ENCODE assay signal across 8 cellular contexts in the genomic region with DNA sequence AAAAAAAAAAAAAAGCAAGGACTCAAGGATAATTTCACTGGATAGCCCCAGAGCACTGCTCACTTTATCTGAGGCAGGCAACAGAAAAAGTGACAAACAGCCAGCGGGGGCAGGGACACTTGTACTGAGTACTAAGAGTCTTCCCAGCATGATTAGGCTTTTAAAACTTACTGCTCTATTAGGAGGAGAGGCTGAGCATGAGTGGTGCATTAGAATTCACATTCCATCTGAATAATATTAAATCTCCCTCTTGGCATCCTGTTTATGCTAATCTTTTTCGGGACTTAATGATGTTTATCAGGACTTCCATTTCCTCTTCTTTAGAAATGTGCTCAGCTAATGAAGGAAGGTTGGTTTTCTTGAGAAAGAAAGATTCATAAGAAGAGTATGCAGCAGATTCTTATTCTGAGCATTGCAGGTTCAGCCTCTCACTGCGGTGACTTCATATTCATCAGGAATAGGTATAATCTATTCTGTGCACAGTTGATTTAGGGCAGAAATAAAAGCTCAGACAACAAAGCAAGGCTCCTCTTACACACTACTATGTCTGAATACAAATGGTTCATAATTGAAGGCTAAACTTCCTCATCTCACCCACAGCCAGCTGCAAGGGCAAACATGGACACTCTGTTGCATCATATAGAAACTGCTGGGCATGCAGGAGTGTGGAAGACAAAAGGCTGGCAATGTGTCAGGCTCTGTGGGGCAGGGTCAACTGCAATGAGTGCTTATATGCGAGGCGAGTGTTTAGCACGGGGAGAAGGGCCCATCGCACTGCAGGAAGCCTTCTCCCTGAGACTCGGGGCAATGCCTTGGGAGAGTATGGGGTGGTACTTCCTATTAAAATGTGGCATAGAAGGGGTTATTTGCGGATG.
A peak's percentile ranks its signal among the peaks of the same experiment; 100 is the strongest.
DNase-seq lines count a peak whose midpoint lies in the region; ATAC-seq, FAIRE-seq and TF ChIP-seq lines count a peak whose summit lies in the region.

No MANE protein-coding gene starts in this region.

- no peak overlapping the region for H2BK120ac ChIP-seq in H1 (replicated peaks; ENCODE audit: low read depth, low read length)

- H2BK12ac ChIP-seq in H1 (ENCODE audit: low read depth, low read length) = no peak overlapping the region

- DNase-seq in COR-L47 (lab: John Stamatoyannopoulos, UW) (peak; percentile 28), NCI-H2196 (lab: John Stamatoyannopoulos, UW; ENCODE audit: unreplicated experiment) (peak; percentile 18), H1 (ENCODE audit: low read depth in 1 of 2, low spot score in 2 of 2) (no peak)
- no peak for DNase-seq in naive thymus-derived CD4-positive, alpha-beta T cell
- no peak for DNase-seq in activated T-cell treated with anti-CD3 and anti-CD28 coated beads, Interleukin-2, amount 50 U/mL, for 48 hours

- intact Hi-C loops in naive thymus-derived CD4-positive, alpha-beta T cell (cut with micrococcal nuclease) = no loop called here

- no peak overlapping the region for H4K91ac ChIP-seq in H1 (replicated peaks; ENCODE audit: insufficient read length, low read length)

- whole genome bisulfite sequencing in H1 (ENCODE audit: extremely low coverage in 1 of 2, insufficient coverage in 1 of 2, insufficient read length in 1 of 2, insufficient replicate concordance in 2 of 2, low coverage in 1 of 2, low lambda C conversion rate in 2 of 2, missing lambda C conversion rate in 1 of 2), 2 experiments = 78% methylated on average over 9 of the region's 9 CpGs; no CpG with 5 or more reads in 1 of the 2 experiments

- no peak overlapping the region for H3K56ac ChIP-seq in H1 (replicated peaks; ENCODE audit: insufficient read length, low read depth, low read length)

- no peak overlapping the region for H3K27ac ChIP-seq in H1 (ENCODE audit: low read depth, low read length)
- no peak overlapping the region for H3K27ac ChIP-seq in naive thymus-derived CD4-positive, alpha-beta T cell (ENCODE audit: low read depth, low read length)

- peaks cover 0 to 4% (median 0%) of the 10 kb centered on the region in 5 donors for H3K36me3 Mint-ChIP-seq in naive thymus-derived CD4-positive, alpha-beta T cell

- TF ChIP-seq CTCF in H1 (IDR thresholded peaks at IDR 0.05; ENCODE audit: control extremely low read depth in 1 of 3, insufficient read depth in 1 of 3, low read depth in 1 of 3, low read length in 3 of 3) = no peak

- no peak for TF ChIP-seq EP300 in H1 (IDR thresholded peaks at IDR 0.05; ENCODE audit: borderline replicate concordance in 1 of 2, low read depth in 2 of 2, low read length in 2 of 2)

- H2AFZ ChIP-seq in H1 (ENCODE audit: low read length) = peak overlapping the region; percentile 1; the same call in 1 of the 2 replicates

- no peak overlapping the region for H3K23ac ChIP-seq in H1 (ENCODE audit: insufficient read length)

- H3K18ac ChIP-seq in H1 (ENCODE audit: extremely low read depth, low read length) = no peak overlapping the region

- H3K36me3 ChIP-seq in H1 (ENCODE audit: control insufficient read depth in 2 of 4, insufficient read depth in 4 of 4, low read length in 3 of 4) = no peaks in the 10 kb centered on the region
- H3K36me3 ChIP-seq in naive thymus-derived CD4-positive, alpha-beta T cell (ENCODE audit: control insufficient read depth in 2 of 3, insufficient read depth in 3 of 3, low read length in 3 of 3) = no peaks in the 10 kb centered on the region

- H4K5ac ChIP-seq in H1 (ENCODE audit: insufficient read length, low read depth, low read length) = no peak overlapping the region

- H3K9me3 Mint-ChIP-seq in naive thymus-derived CD4-positive, alpha-beta T cell = peaks cover 0 to 1% (median 0%) of the 10 kb centered on the region in 11 donors

- no peak overlapping the region for H3K9ac ChIP-seq in H1 (replicated peaks in 1 of 4; ENCODE audit: extremely low read depth in 1 of 4, low read depth in 3 of 4, low read length in 3 of 4)

- no peak for TF ChIP-seq POLR2A in H1 (IDR thresholded peaks at IDR 0.05; ENCODE audit: control extremely low read depth in 1 of 2, low read depth in 2 of 2, low read length in 2 of 2)

- H3K4me3 ChIP-seq in H1 (ENCODE audit: extremely low read depth in 1 of 4, insufficient read depth in 2 of 4, low read depth in 3 of 4, low read length in 4 of 4) = no peak overlapping the region
- no peak overlapping the region for H3K4me3 ChIP-seq in naive thymus-derived CD4-positive, alpha-beta T cell (ENCODE audit: low read length)

- CTCF ChIA-PET in H1 (lab: Charles Lee; ENCODE audit: partially characterized antibody) = interaction anchor here (0.6 to 2.4 kb wide), 4 partner anchors 12 to 470 kb away, joined by 3 to 9 read pairs (median 3); no protein-coding TSS in a partner anchor
- CTCF ChIA-PET in naive thymus-derived CD4-positive, alpha-beta T cell (lab: Charles Lee) = no interaction called here

- H3K27me3 ChIP-seq in H1 (replicated peaks in 1 of 4; ENCODE audit: control insufficient read depth in 3 of 4, extremely low read depth in 1 of 4, insufficient read depth in 3 of 4, low read length in 3 of 4) = no peaks in the 10 kb centered on the region
- no peaks in the 10 kb centered on the region for H3K27me3 ChIP-seq in naive thymus-derived CD4-positive, alpha-beta T cell (ENCODE audit: control insufficient read depth in 2 of 2, insufficient read depth in 2 of 2, low read length in 2 of 2)

- TF ChIP-seq RAD21 in H1 (IDR thresholded peaks at IDR 0.05 in 1 of 2, conservative IDR thresholded peaks at IDR 0.05 in 1 of 2; ENCODE audit: low read depth in 2 of 2, low read length in 2 of 2) = no peak

- H3K79me2 ChIP-seq in H1 (ENCODE audit: control insufficient read depth in 1 of 2, insufficient read depth in 2 of 2, low read length in 2 of 2) = no peaks in the 10 kb centered on the region

- POLR2A ChIA-PET in H1 (lab: Charles Lee; ENCODE audit: partially characterized antibody) = no interaction called here
- POLR2A ChIA-PET in naive thymus-derived CD4-positive, alpha-beta T cell (lab: Charles Lee) = no interaction called here

- H2BK5ac ChIP-seq in H1 (ENCODE audit: low read depth, low read length) = no peak overlapping the region

- peaks cover 0 to 2% (median 0%) of the 10 kb centered on the region in 7 donors for H3K4me1 Mint-ChIP-seq in naive thymus-derived CD4-positive, alpha-beta T cell

- no peaks in the 10 kb centered on the region for H4K20me1 ChIP-seq in H1 (replicated peaks in 1 of 2; ENCODE audit: control insufficient read depth in 1 of 2, insufficient read depth in 2 of 2, low read length in 2 of 2)

- no peak overlapping the region for H3K14ac ChIP-seq in H1 (ENCODE audit: insufficient read length)

- no peak overlapping the region for H4K8ac ChIP-seq in H1 (ENCODE audit: extremely low read depth, insufficient read depth, low read length)

- peak; percentile 52 for FAIRE-seq in H1 (lab: Jason Lieb, UNC)

- H3K9me3 ChIP-seq in H1 (ENCODE audit: insufficient read depth in 2 of 2, low read depth in 1 of 2, low read length in 1 of 2) = no peaks in the 10 kb centered on the region
- H3K9me3 ChIP-seq in naive thymus-derived CD4-positive, alpha-beta T cell (ENCODE audit: control insufficient read depth in 2 of 3, low read length in 3 of 3) = no peaks in the 10 kb centered on the region

- H3K4me2 ChIP-seq in H1 (ENCODE audit: insufficient read depth in 1 of 2, low read depth in 2 of 2, low read length in 2 of 2) = no peak overlapping the region

- H3K4ac ChIP-seq in H1 (replicated peaks; ENCODE audit: insufficient read length, low read depth, low read length) = no peak overlapping the region

- ATAC-seq in naive thymus-derived CD4-positive, alpha-beta T cell = peak; percentile 67
- ATAC-seq in HG03457 (IDR thresholded peaks at IDR 0.05; ENCODE audit: unreplicated experiment) (no peak), HG03565 (IDR thresholded peaks at IDR 0.05; ENCODE audit: unreplicated experiment) (no peak), HG02610 (IDR thresholded peaks at IDR 0.05; ENCODE audit: unreplicated experiment) (no peak)

- no peak overlapping the region for H3K4me3 Mint-ChIP-seq in naive thymus-derived CD4-positive, alpha-beta T cell

- H3K4me1 ChIP-seq in H1 (replicated peaks in 1 of 4; ENCODE audit: control insufficient read depth in 3 of 4, insufficient read depth in 4 of 4, low read length in 3 of 4) = peaks cover 2 to 14% (median 9%) of the 10 kb centered on the region in 4 experiments; a peak in 5 of 7 replicates
- H3K4me1 ChIP-seq in naive thymus-derived CD4-positive, alpha-beta T cell (ENCODE audit: control insufficient read depth in 2 of 2, insufficient read depth in 2 of 2, low read length in 2 of 2) = no peaks in the 10 kb centered on the region

- H2BK20ac ChIP-seq in H1 (ENCODE audit: low read length) = no peak overlapping the region

- no peak overlapping the region for H2AK5ac ChIP-seq in H1 (ENCODE audit: low read depth, low read length)

- H2BK15ac ChIP-seq in H1 (ENCODE audit: low read length) = no peak overlapping the region

- H3K79me1 ChIP-seq in H1 (ENCODE audit: low read depth, low read length) = no peaks in the 10 kb centered on the region

- H3K23me2 ChIP-seq in H1 (ENCODE audit: low read depth, low read length) = no peaks in the 10 kb centered on the region; the same call in 1 of the 2 replicates

- no peak overlapping the region for H3K27ac Mint-ChIP-seq in naive thymus-derived CD4-positive, alpha-beta T cell

- H3K27me3 Mint-ChIP-seq in naive thymus-derived CD4-positive, alpha-beta T cell = peaks cover 0 to 14% (median 12%) of the 10 kb centered on the region in 5 donors

TF ChIP-seq in H1, 55 proteins besides CTCF, POLR2A, EP300 and RAD21:
- TF ChIP-seq SIX5 (IDR thresholded peaks at IDR 0.05; ENCODE audit: low read depth, low read length) (no peak), CEBPB (IDR thresholded peaks at IDR 0.05; ENCODE audit: low read depth, low read length) (peak; percentile 25; the same call in 1 of the 2 replicates)

Comparison
In these comparisons a context has a peak if more than half of its experiments do, and no peak if none do; other contexts are left out.
1. DNase-seq: peak in COR-L47 (single experiment) and NCI-H2196 (single experiment); none in H1 (0 of 2), naive thymus-derived CD4-positive, alpha-beta T cell (0 of 9) and activated T-cell treated with anti-CD3 and anti-CD28 coated beads, Interleukin-2, amount 50 U/mL, for 48 hours (0 of 2).